ENCODE assay signal across 8 cellular contexts in the genomic region with DNA sequence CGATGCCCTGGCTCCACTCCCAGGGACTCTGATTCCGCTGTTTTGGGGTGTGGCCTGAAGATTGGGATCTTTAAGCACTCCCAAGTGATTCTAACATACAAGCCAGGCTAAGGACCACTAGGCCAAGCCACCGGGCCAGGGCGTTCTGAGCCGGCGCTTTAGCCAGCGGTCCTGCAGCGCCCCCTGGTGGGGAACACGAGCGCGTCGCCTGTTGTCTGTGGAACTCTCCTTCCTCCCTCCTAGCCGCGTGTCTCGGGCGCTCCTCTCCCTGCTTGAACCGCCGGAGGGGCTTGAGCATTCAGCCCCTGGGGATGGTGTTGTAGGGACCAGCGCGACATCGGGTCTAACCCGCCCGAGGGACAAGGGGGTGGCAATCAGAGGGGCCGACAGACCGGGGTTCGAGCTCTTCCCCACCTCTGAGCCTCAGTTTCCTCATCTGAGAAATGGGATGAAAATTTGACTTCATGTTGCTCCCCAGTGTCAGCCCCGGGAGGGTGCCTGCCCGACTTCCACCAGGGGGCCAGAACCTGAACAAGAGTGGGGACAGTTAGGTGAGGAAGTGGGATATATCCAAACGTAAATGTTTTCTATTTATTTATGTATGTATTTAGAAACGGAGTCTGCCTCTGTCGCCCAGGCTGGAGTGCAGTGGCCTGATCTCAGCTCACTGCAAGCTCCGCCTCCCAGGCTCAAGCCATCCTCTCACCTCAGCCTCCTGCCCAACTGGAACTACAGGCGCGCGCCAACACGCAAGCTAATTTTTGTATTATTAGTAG. TPM values are rescaled to one million over a fixed set of nuclear protein-coding genes. Genes with fewer than 3 reads are reported as not detected.
DNase-seq lines count a peak whose midpoint lies in the region; ATAC-seq and TF ChIP-seq lines count a peak whose summit lies in the region.

No MANE protein-coding gene starts in this region.

- in situ Hi-C loops in GM13976 (cut with MboI; ENCODE audit: low sequenced_read_pairs, unreplicated experiment): no loop called here

- no peak for ATAC-seq in GM19467 (IDR thresholded peaks at IDR 0.05; ENCODE audit: unreplicated experiment)

- TF ChIP-seq CTCF in GM13976 (IDR thresholded peaks at IDR 0.05; ENCODE audit: borderline replicate concordance, control extremely low read depth, extremely low read depth, insufficient read depth, missing control alignments): peak; percentile 61

- DNase-seq in A172 (ENCODE audit: low spot score) (peak; percentile 42), GM13976 (ENCODE audit: low spot score) (peak; percentile 87), NCI-H446 (lab: John Stamatoyannopoulos, UW) (peak; percentile 51 to 87), dermis blood vessel endothelial cell (peak; percentile 83), medulla oblongata (ENCODE audit: extremely low spot score) (peak; percentile 82)
- peak; percentile 77 to 79 for DNase-seq in activated CD4-positive, alpha-beta T cell treated with anti-CD3 and anti-CD28 coated beads, Interleukin-2, amount 50 U/mL, for 4 hours
- DNase-seq in stimulated activated CD8-positive, alpha-beta memory T cell treated with anti-CD3 and anti-CD28 coated beads, Interleukin-15, amount 100 ng/mL, for 1 hour (ENCODE audit: low read depth): peak; percentile 72

RNA-seq across cellular contexts. Expression of gene PNMA8B, which starts 18.0 kb away (rescaled TPM):
- not detected in 2 replicates for total RNA-seq in A172 (2014; rRNA removed; shearing (Covaris generic))
- under 0.01 and 0.17 TPM in 2 replicates for total RNA-seq in dermis blood vessel endothelial cell

RNA-seq across cellular contexts. Expression of gene PNMA8A, which starts 42.3 kb away (rescaled TPM):
- not detected in 2 replicates for total RNA-seq in A172 (2014; rRNA removed; shearing (Covaris generic))
- under 0.01 and 0.98 TPM in 2 replicates for total RNA-seq in dermis blood vessel endothelial cell
